9 cellular contexts compared by ENCODE assay signal in the genomic region with DNA sequence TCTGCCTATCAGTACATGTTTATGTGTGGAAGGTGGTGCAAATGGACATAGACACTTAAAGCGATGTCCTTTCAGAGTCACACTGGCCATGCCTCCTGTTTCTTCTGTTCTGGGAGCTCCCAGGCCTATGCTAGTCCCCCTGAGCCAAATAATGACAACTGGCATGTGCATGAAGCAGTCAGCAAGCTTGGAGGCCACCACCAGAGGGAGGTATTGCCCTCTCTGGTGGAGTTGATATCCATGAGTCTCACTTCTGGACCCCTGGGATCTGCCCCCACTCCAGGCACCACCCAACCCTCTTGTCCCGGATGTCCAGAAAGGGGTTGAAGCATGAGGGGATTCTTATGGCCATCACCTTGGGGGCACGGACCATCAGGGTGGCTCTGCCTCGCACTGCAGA.
DNase-seq lines count a peak whose midpoint lies in the region; ATAC-seq, FAIRE-seq and TF ChIP-seq lines count a peak whose summit lies in the region.
"Had no signal": no experiment of that assay in that cellular context is flagged by ENCODE, and none has a peak within 500 bp of the region (broad histone marks: within the 10 kb centered on the region; RNA-seq: fewer than 3 reads in every experiment).

No MANE protein-coding gene starts in this region.

- no peak overlapping the region for H3K23ac ChIP-seq in H1 (ENCODE audit: insufficient read length)

- in situ Hi-C loops in Panc1 (cut with HindIII; ENCODE audit: low pct_unique_long_range_greater_than_20kb, low sequenced_read_pairs): no loop called here

- no peak overlapping the region for H2BK20ac ChIP-seq in H1 (ENCODE audit: low read length)

- peak; percentile 86 for ATAC-seq in GM23338
- no peak for ATAC-seq in Panc1
- no peak for ATAC-seq in HG03439 (IDR thresholded peaks at IDR 0.05; ENCODE audit: unreplicated experiment)

- POLR2A ChIA-PET in Panc1 (lab: Charles Lee): no interaction called here
- POLR2A ChIA-PET in H1 (lab: Charles Lee; ENCODE audit: partially characterized antibody): no interaction called here

- no peak overlapping the region for H3K4ac ChIP-seq in H1 (replicated peaks; ENCODE audit: insufficient read length, low read depth, low read length)

- no peaks in the 10 kb centered on the region for H3K79me2 ChIP-seq in DOHH2 (ENCODE audit: control insufficient read depth, low read length)
- no peaks in the 10 kb centered on the region for H3K79me2 ChIP-seq in GM23338 (replicated peaks; ENCODE audit: insufficient read depth)
- H3K79me2 ChIP-seq in H1 (ENCODE audit: control insufficient read depth in 1 of 2, insufficient read depth in 2 of 2, low read length in 2 of 2): no peaks in the 10 kb centered on the region

- TF ChIP-seq RAD21 in H1 (IDR thresholded peaks at IDR 0.05 in 1 of 2, conservative IDR thresholded peaks at IDR 0.05 in 1 of 2; ENCODE audit: low read depth in 2 of 2, low read length in 2 of 2): peak; percentile 74 to 85

- no peaks in the 10 kb centered on the region; the same call in 1 of the 2 replicates for H3K79me1 ChIP-seq in H1 (ENCODE audit: low read depth, low read length)

- peak; percentile 68 for DNase-seq in GM23338 (ENCODE audit: low spot score)
- no peak for DNase-seq in Panc1 (ENCODE audit: low read depth, low spot score)
- DNase-seq in H1 (ENCODE audit: low read depth in 1 of 2, low spot score in 2 of 2): peak in 1 of 2 experiments; percentile 68
- no peak for DNase-seq in osteocyte (ENCODE audit: extremely low spot score, unreplicated experiment)
- no peak for DNase-seq in GF-D8 (lab: John Stamatoyannopoulos, UW)
- DNase-seq in foreskin melanocyte: no peak

- no peak overlapping the region for H3K9ac ChIP-seq in H1 (replicated peaks in 1 of 4; ENCODE audit: extremely low read depth in 1 of 4, low read depth in 3 of 4, low read length in 3 of 4)

- no peak overlapping the region for H3K18ac ChIP-seq in H1 (ENCODE audit: extremely low read depth, low read length)

- BruUV-seq in Panc1 (replicated peaks; lab: Mats Ljungman, UMichigan): no TSS peak

- H3K27me3 ChIP-seq in DOHH2 (ENCODE audit: control insufficient read depth, low read length) (no peaks in the 10 kb centered on the region), GM23338 (ENCODE audit: insufficient read depth) (no peaks in the 10 kb centered on the region), Panc1 (ENCODE audit: control insufficient read depth, insufficient read depth, low read length) (no peaks in the 10 kb centered on the region), H1 (replicated peaks in 1 of 4; ENCODE audit: control insufficient read depth in 3 of 4, extremely low read depth in 1 of 4, insufficient read depth in 3 of 4, low read length in 3 of 4) (no peaks in the 10 kb centered on the region)

- no peak overlapping the region for H2AK5ac ChIP-seq in H1 (ENCODE audit: low read depth, low read length)

- no peak for TF ChIP-seq POLR2A in H1 (IDR thresholded peaks at IDR 0.05; ENCODE audit: control extremely low read depth in 1 of 2, low read depth in 2 of 2, low read length in 2 of 2)

- H3K9me3 ChIP-seq in DOHH2 (ENCODE audit: control insufficient read depth, insufficient read depth, low read length) (no peaks in the 10 kb centered on the region), Panc1 (ENCODE audit: control insufficient read depth, insufficient read depth, low read depth, low read length) (no peaks in the 10 kb centered on the region), H1 (ENCODE audit: insufficient read depth in 2 of 2, low read depth in 1 of 2, low read length in 1 of 2) (no peaks in the 10 kb centered on the region)

- intact Hi-C loops in Panc1 (cut with micrococcal nuclease; ENCODE audit: unreplicated experiment): no loop called here

- H3K4me3 Mint-ChIP-seq in GM23338 (no peak overlapping the region), osteocyte (ENCODE audit: unreplicated experiment) (no peak overlapping the region)

- H2AFZ ChIP-seq in GM23338 (no peak overlapping the region), H1 (ENCODE audit: low read length) (no peak overlapping the region)

- H4K91ac ChIP-seq in H1 (replicated peaks; ENCODE audit: insufficient read length, low read length): no peak overlapping the region

- no peaks in the 10 kb centered on the region for H3K4me1 ChIP-seq in DOHH2 (ENCODE audit: control insufficient read depth, low read length)
- peaks cover 11% of the 10 kb centered on the region for H3K4me1 ChIP-seq in GM23338 (ENCODE audit: insufficient read depth)
- H3K4me1 ChIP-seq in Panc1 (ENCODE audit: control insufficient read depth, insufficient read depth, low read length): no peaks in the 10 kb centered on the region
- H3K4me1 ChIP-seq in H1 (replicated peaks in 1 of 4; ENCODE audit: control insufficient read depth in 3 of 4, insufficient read depth in 4 of 4, low read length in 3 of 4): peaks cover 0 to 2% (median under 1%) of the 10 kb centered on the region in 4 experiments; a peak in 2 of 7 replicates

- no peak overlapping the region for H4K8ac ChIP-seq in H1 (ENCODE audit: extremely low read depth, insufficient read depth, low read length)

- H3K9me2 ChIP-seq in DOHH2 (replicated peaks; ENCODE audit: control insufficient read depth, low read length) (no peaks in the 10 kb centered on the region), GM23338 (ENCODE audit: insufficient read depth) (no peaks in the 10 kb centered on the region)

- no peaks in the 10 kb centered on the region for H3K23me2 ChIP-seq in H1 (ENCODE audit: low read depth, low read length)

- no peak overlapping the region for H2BK15ac ChIP-seq in H1 (ENCODE audit: low read length)

- CTCF ChIA-PET in Panc1 (lab: Charles Lee): interaction anchor here (0.6 kb wide), 1 partner anchor 100 kb away, joined by 3 read pairs; no protein-coding TSS in a partner anchor
- CTCF ChIA-PET in H1 (lab: Charles Lee; ENCODE audit: partially characterized antibody): interaction anchor here (0.5 to 7.2 kb wide), 36 partner anchors 9 to 448 kb away, joined by 3 to 80 read pairs (median 4); no protein-coding TSS in a partner anchor

- H3K4me3 ChIP-seq in DOHH2 (ENCODE audit: low read length): no peak overlapping the region
- H3K4me3 ChIP-seq in GM23338: no peak overlapping the region
- no peak overlapping the region for H3K4me3 ChIP-seq in Panc1 (ENCODE audit: low read depth in 2 of 2, low read length in 2 of 2)
- H3K4me3 ChIP-seq in H1 (ENCODE audit: extremely low read depth in 1 of 4, insufficient read depth in 2 of 4, low read depth in 3 of 4, low read length in 4 of 4): no peak overlapping the region
- H3K4me3 ChIP-seq: SK-N-MC had no signal

- no peak overlapping the region for H3K27ac ChIP-seq in DOHH2 (ENCODE audit: low read depth, low read length)
- no peak overlapping the region for H3K27ac ChIP-seq in GM23338 (ENCODE audit: low read depth)
- H3K27ac ChIP-seq in Panc1 (ENCODE audit: low read length): no peak overlapping the region
- no peak overlapping the region for H3K27ac ChIP-seq in H1 (ENCODE audit: low read depth, low read length)
- H3K27ac ChIP-seq: SK-N-MC had no signal

- H3K9me3 Mint-ChIP-seq in GM23338 (no peaks in the 10 kb centered on the region), osteocyte (ENCODE audit: unreplicated experiment) (no peaks in the 10 kb centered on the region)

- H2BK120ac ChIP-seq in H1 (replicated peaks; ENCODE audit: low read depth, low read length): no peak overlapping the region

- H2BK5ac ChIP-seq in H1 (ENCODE audit: low read depth, low read length): no peak overlapping the region

- no peak for TF ChIP-seq EP300 in H1 (IDR thresholded peaks at IDR 0.05; ENCODE audit: borderline replicate concordance in 1 of 2, low read depth in 2 of 2, low read length in 2 of 2)

- TF ChIP-seq CTCF in DOHH2 (IDR thresholded peaks at IDR 0.05; ENCODE audit: low read depth, low read length, poor library complexity, severe bottlenecking) (peak; percentile 55), GM23338 (conservative IDR thresholded peaks at IDR 0.05; ENCODE audit: low read depth in 2 of 2) (peak; percentile 88 to 91), Panc1 (IDR thresholded peaks at IDR 0.05) (peak; percentile 72), H1 (IDR thresholded peaks at IDR 0.05; ENCODE audit: control extremely low read depth in 1 of 3, insufficient read depth in 1 of 3, low read depth in 1 of 3, low read length in 3 of 3) (peak; percentile 75 to 86 (median 82)), osteocyte (IDR thresholded peaks at IDR 0.05) (peak; percentile 50)

- 89% methylated on average over 4 of the region's 4 CpGs; no CpG with 5 or more reads in 1 of the 2 experiments for WGBS in H1 (ENCODE audit: extremely low coverage in 1 of 2, insufficient coverage in 1 of 2, insufficient read length in 1 of 2, insufficient replicate concordance in 2 of 2, low coverage in 1 of 2, low lambda C conversion rate in 2 of 2, missing lambda C conversion rate in 1 of 2), 2 experiments

- H3K56ac ChIP-seq in H1 (replicated peaks; ENCODE audit: insufficient read length, low read depth, low read length): no peak overlapping the region

- no peaks in the 10 kb centered on the region for H3K36me3 ChIP-seq in DOHH2 (ENCODE audit: control insufficient read depth, low read length)
- no peaks in the 10 kb centered on the region for H3K36me3 ChIP-seq in GM23338 (ENCODE audit: insufficient read depth)
- no peaks in the 10 kb centered on the region for H3K36me3 ChIP-seq in Panc1 (ENCODE audit: control insufficient read depth, insufficient read depth, low read length)
- H3K36me3 ChIP-seq in H1 (ENCODE audit: control insufficient read depth in 2 of 4, insufficient read depth in 4 of 4, low read length in 3 of 4): no peaks in the 10 kb centered on the region

- no peak overlapping the region for H2BK12ac ChIP-seq in H1 (ENCODE audit: low read depth, low read length)

- no peaks in the 10 kb centered on the region for H4K20me1 ChIP-seq in DOHH2 (ENCODE audit: control insufficient read depth, insufficient read depth, low read depth, low read length)
- H4K20me1 ChIP-seq in GM23338 (replicated peaks; ENCODE audit: insufficient read depth): no peaks in the 10 kb centered on the region
- no peaks in the 10 kb centered on the region for H4K20me1 ChIP-seq in H1 (replicated peaks in 1 of 2; ENCODE audit: control insufficient read depth in 1 of 2, insufficient read depth in 2 of 2, low read length in 2 of 2)

- H3K4me2 ChIP-seq in DOHH2 (ENCODE audit: low read length): no peak overlapping the region
- no peak overlapping the region for H3K4me2 ChIP-seq in GM23338
- H3K4me2 ChIP-seq in H1 (ENCODE audit: insufficient read depth in 1 of 2, low read depth in 2 of 2, low read length in 2 of 2): no peak overlapping the region

- H3K36me3 Mint-ChIP-seq in GM23338 (ENCODE audit: low read depth) (no peaks in the 10 kb centered on the region), osteocyte (ENCODE audit: unreplicated experiment) (peaks cover 18% of the 10 kb centered on the region)

- no peak overlapping the region for H4K5ac ChIP-seq in H1 (ENCODE audit: insufficient read length, low read depth, low read length)

- peak; percentile 65 for FAIRE-seq in H1 (lab: Jason Lieb, UNC)

- H3K27ac Mint-ChIP-seq in GM23338 (peak overlapping the region; percentile 78; the same call in 1 of the 2 replicates), osteocyte (ENCODE audit: unreplicated experiment) (no peak overlapping the region)

- H3K4me1 Mint-ChIP-seq in GM23338 (peaks cover 16% of the 10 kb centered on the region), osteocyte (ENCODE audit: unreplicated experiment) (no peaks in the 10 kb centered on the region)

- no peak overlapping the region for H3K14ac ChIP-seq in H1 (ENCODE audit: insufficient read length)

- H3F3A ChIP-seq in DOHH2 (ENCODE audit: control insufficient read depth, insufficient read depth) (no peaks in the 10 kb centered on the region), GM23338 (replicated peaks; ENCODE audit: low read depth) (no peaks in the 10 kb centered on the region)

- H3K27me3 Mint-ChIP-seq in GM23338 (ENCODE audit: insufficient read depth, low read depth, poor library complexity): peaks cover 2% of the 10 kb centered on the region
- H3K27me3 Mint-ChIP-seq in osteocyte (ENCODE audit: unreplicated experiment): no peaks in the 10 kb centered on the region
